In the genomic region with DNA sequence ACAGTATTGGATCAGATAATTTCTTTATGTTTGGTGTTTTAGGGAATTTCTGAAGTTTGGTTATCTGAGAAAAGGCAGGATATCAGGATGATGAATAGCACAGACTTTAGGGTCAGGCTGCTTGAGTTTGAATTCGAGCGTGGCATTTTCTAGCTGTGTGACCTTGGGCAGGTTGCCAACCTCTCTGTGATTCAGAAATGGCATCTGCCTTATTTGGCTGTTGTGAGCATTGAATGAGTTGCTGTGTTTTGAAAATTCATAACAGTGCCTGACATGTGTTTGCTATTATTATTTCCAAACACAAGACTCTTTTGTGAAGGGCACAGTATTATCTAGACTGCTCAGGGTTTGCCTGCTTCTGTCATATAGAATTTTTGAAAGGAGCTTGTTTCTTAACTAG, we compare ENCODE assay signal across 15 cellular contexts.
"Had no signal": no experiment of that assay in that cellular context is flagged by ENCODE, and none has a peak within 500 bp of the region (broad histone marks: within the 10 kb centered on the region; RNA-seq: fewer than 3 reads in every experiment).

No MANE protein-coding gene starts in this region.

- H3K36me3 ChIP-seq: esophagus squamous epithelium, pancreas, right lobe of liver had no signal

- H3K4me2 ChIP-seq: smooth muscle cell had no signal

- H3K4me3 ChIP-seq: esophagus squamous epithelium, mucosa of descending colon, pancreas, right lobe of liver, smooth muscle cell had no signal

- DNase-seq: activated CD4-positive, CD25-positive, alpha-beta regulatory T cell treated with anti-CD3 and anti-CD28 coated beads, Interleukin-2, amount 50 U/mL, for 72 hours; activated gamma-delta T cell; effector memory CD8-positive, alpha-beta T cell; esophagus squamous epithelium; immature natural killer cell; mesenchymal stem cell; mucosa of descending colon; naive thymus-derived CD8-positive, alpha-beta T cell; right lobe of liver; stimulated activated CD4-positive, alpha-beta T cell treated with anti-CD3 and anti-CD28 coated beads, Interleukin-4, amount 100 ng/mL, for 1 hour; T-helper 17 cell had no signal

- H3K9me3 ChIP-seq: esophagus squamous epithelium, mucosa of descending colon, pancreas, right lobe of liver had no signal

- H3K4me1 ChIP-seq: esophagus squamous epithelium, pancreas, right lobe of liver had no signal

- ATAC-seq: activated naive CD4-positive, alpha-beta T cell treated with anti-CD3 and anti-CD28 coated beads, Interleukin-2, amount 50 U/mL, for 72 hours; effector memory CD8-positive, alpha-beta T cell; mucosa of descending colon; naive thymus-derived CD8-positive, alpha-beta T cell; pancreas; right lobe of liver; T-helper 17 cell had no signal

- H3K27ac ChIP-seq: esophagus squamous epithelium, pancreas, right lobe of liver, VCaP had no signal

- H3K27me3 ChIP-seq: esophagus squamous epithelium, pancreas, right lobe of liver had no signal
